In the genomic region with DNA sequence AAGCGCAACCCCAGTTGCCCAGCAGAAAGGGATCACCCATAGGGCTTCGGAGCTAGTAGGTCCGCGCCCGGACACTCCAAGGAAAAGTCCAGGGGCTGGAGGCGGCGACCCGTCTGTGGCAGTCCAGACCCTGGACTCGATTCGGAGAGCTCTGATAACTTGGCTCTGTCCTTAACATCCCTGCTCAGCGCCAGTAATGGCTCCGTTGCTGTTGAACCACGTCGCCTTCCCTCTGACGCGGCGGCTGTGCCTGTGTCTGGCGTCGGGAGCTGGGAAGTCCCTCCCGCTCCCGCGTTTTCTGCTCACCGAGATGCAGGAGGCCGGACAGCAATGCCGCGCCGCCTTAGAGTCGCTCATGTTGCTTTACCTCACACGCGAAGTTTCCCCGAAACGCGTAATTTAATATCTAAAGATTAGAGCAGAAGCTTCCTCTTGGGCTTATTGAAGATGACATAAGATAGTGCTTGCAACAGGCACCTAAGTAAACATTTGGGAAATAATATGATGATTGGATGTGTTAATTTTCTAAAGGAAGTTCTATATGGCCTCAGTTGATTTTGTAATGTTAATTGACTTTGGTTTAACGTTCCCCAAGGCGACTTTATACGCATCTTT, we compare ENCODE assay signal across 8 cellular contexts. TPM values are rescaled to one million over a fixed set of nuclear protein-coding genes. Genes with fewer than 3 reads are reported as not detected.
DNase-seq lines count a peak whose midpoint lies in the region; ATAC-seq, FAIRE-seq and TF ChIP-seq lines count a peak whose summit lies in the region.

No MANE protein-coding gene starts in this region.

- H3K36me3 ChIP-seq in brain microvascular endothelial cell (replicated peaks) (no peaks in the 10 kb centered on the region), iPS DF 6.9 (ENCODE audit: control insufficient read depth, insufficient read depth, low read length) (no peaks in the 10 kb centered on the region)

- H3K27ac ChIP-seq in brain microvascular endothelial cell (peak overlapping the region; percentile 81), iPS DF 6.9 (ENCODE audit: low read length) (no peak overlapping the region)

- H3K9me3 ChIP-seq in iPS DF 6.9 (ENCODE audit: control insufficient read depth, insufficient read depth, low read length), result no peaks in the 10 kb centered on the region

- TF ChIP-seq CTCF in GM13976 (IDR thresholded peaks at IDR 0.05; ENCODE audit: borderline replicate concordance, control extremely low read depth, extremely low read depth, insufficient read depth, missing control alignments), result no peak
- no peak for TF ChIP-seq CTCF in brain microvascular endothelial cell (IDR thresholded peaks at IDR 0.05; ENCODE audit: low read depth, low read length, missing control alignments)

- peak overlapping the region; percentile 67 for H3K4me3 ChIP-seq in brain microvascular endothelial cell (ENCODE audit: low read depth, low read length)
- peak overlapping the region; percentile 100; the same call in 1 of the 2 replicates for H3K4me3 ChIP-seq in iPS DF 6.9 (ENCODE audit: low read length)

- FAIRE-seq in GM19239 (lab: Jason Lieb, UNC), result no peak

- WGBS in iPS DF 6.9 (ENCODE audit: insufficient coverage, insufficient read length), result no CpG with 5 or more reads among the region's 36 CpGs

- peak; percentile 24 for ATAC-seq in HG02884 (IDR thresholded peaks at IDR 0.05; ENCODE audit: unreplicated experiment)
- ATAC-seq in sciatic nerve, result peak; percentile 55

- in situ Hi-C loops in GM13976 (cut with MboI; ENCODE audit: low sequenced_read_pairs, unreplicated experiment) (no loop called here), brain microvascular endothelial cell (cut with HindIII; ENCODE audit: low pct_ligation_motif_present, low sequenced_read_pairs) (no loop called here)

- H3K4me1 ChIP-seq in iPS DF 6.9 (ENCODE audit: control insufficient read depth, insufficient read depth, low read length), result 0 out of 2 replicates have a peak, but pooled peaks cover 1% of the 10 kb centered on the region

- DNase-seq in GM13976 (ENCODE audit: low spot score) (peak; percentile 58), NCI-H146 (lab: John Stamatoyannopoulos, UW) (peak; percentile 93), T-helper 22 cell (ENCODE audit: low read depth) (peak; percentile 52), brain microvascular endothelial cell (peak; percentile 78), iPS DF 6.9 (ENCODE audit: low read depth, low spot score) (peak; percentile 58), sciatic nerve (ENCODE audit: low spot score) (peak; percentile 85), GM19239 (ENCODE audit: insufficient read length, low spot score) (no peak)

- H3K27me3 ChIP-seq in brain microvascular endothelial cell (replicated peaks) (no peaks in the 10 kb centered on the region), iPS DF 6.9 (ENCODE audit: control insufficient read depth, insufficient read depth, low read length) (no peaks in the 10 kb centered on the region; the same call in 1 of the 2 replicates)

- intact Hi-C loops in sciatic nerve (cut with DNase I), result no loop called here

RNA-seq across cellular contexts. Expression of gene ZBTB14, which starts 1.3 kb away (rescaled TPM):
- total RNA-seq in sciatic nerve, result 16.7 TPM
